In the genomic region with DNA sequence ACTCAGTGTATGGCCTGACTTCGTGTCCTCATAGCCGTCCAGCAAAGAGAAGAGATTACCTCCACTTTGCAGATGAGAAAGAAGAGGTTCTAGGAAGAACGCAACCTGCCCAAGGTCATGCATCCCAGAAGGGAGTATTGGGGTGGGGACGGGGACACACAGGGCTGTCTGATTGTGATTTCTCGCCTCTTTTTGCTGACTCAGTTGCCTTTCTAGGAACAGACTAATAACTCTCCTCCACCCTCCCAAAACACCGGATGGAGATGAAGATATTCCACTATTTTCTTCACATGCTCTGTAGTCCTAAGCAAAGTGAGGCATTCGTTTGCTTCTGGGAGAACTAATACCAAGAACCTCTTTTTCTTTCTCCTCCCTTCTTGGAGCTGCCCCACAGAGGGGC, we compare ENCODE assay signal across 1 cellular context.
TF ChIP-seq lines count a peak whose summit lies in the region.

No MANE protein-coding gene starts in this region.

TF ChIP-seq in HepG2, 621 proteins besides CTCF, POLR2A, EP300 and RAD21 (continued from another document):
- TF ChIP-seq, protein P1, sequence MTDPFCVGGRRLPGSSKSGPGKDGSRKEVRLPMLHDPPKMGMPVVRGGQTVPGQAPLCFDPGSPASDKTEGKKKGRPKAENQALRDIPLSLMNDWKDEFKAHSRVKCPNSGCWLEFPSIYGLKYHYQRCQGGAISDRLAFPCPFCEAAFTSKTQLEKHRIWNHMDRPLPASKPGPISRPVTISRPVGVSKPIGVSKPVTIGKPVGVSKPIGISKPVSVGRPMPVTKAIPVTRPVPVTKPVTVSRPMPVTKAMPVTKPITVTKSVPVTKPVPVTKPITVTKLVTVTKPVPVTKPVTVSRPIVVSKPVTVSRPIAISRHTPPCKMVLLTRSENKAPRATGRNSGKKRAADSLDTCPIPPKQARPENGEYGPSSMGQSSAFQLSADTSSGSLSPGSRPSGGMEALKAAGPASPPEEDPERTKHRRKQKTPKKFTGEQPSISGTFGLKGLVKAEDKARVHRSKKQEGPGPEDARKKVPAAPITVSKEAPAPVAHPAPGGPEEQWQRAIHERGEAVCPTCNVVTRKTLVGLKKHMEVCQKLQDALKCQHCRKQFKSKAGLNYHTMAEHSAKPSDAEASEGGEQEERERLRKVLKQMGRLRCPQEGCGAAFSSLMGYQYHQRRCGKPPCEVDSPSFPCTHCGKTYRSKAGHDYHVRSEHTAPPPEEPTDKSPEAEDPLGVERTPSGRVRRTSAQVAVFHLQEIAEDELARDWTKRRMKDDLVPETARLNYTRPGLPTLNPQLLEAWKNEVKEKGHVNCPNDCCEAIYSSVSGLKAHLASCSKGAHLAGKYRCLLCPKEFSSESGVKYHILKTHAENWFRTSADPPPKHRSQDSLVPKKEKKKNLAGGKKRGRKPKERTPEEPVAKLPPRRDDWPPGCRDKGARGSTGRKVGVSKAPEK (CRISPR knock-in tag; IDR thresholded peaks at IDR 0.05; ENCODE audit: borderline replicate concordance) = no peak
- TF ChIP-seq TOE1 (CRISPR knock-in tag; IDR thresholded peaks at IDR 0.05) = no peak
- TF ChIP-seq KLF15 (CRISPR knock-in tag; IDR thresholded peaks at IDR 0.05; ENCODE audit: borderline replicate concordance) = no peak
- no peak for TF ChIP-seq IRF2 (CRISPR knock-in tag; IDR thresholded peaks at IDR 0.05)
- no peak for TF ChIP-seq NFE2 (CRISPR knock-in tag; IDR thresholded peaks at IDR 0.05)
